Comparison of ENCODE assay signal across 34 cellular contexts in the genomic region with DNA sequence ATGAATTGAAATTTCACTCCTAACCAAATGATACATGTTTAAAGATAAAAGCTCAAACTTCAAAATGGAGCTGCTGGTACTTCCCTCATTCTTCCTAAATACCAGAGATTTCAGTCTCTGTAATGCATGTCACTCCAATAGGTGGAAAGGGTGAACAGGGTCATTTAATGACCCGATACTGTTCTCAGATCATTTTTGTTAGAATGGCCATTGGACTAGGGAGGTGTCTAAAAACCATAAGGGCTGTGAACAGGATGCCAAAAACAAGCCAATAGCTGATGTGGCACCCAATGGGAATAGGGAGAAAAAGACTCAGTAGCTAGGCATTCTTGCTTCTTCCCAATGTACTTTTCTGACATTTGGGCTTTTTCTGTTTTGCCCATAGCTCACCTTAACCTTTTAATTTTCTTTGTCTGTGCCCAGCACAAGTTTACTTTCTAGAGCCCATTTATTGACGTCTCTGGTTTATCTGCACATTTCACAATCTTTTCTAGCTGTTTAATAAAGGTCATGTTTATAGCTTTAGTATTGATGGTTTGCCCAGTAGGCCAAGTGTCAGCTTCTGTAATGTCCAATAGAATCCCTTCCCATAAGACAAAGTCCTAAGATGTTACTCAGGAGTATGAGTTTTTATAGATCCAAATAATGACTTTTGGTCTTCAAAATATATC. TPM values are rescaled to one million over a fixed set of nuclear protein-coding genes. Genes with fewer than 3 reads are reported as not detected.
"Had no signal": no experiment of that assay in that cellular context is flagged by ENCODE, and none has a peak within 500 bp of the region (broad histone marks: within the 10 kb centered on the region; RNA-seq: fewer than 3 reads in every experiment).

No MANE protein-coding gene starts in this region.

- H3K9me3 ChIP-seq: adrenal gland had no signal

- H3K36me3 ChIP-seq: adrenal gland, ascending aorta, cardiac muscle cell had no signal

- H3K4me1 ChIP-seq: adrenal gland, ascending aorta had no signal

- H3K27ac ChIP-seq: adrenal gland, ascending aorta, cardiac muscle cell, VCaP had no signal

- ATAC-seq: activated CD8-positive, alpha-beta T cell treated with anti-CD3 and anti-CD28 coated beads for 36 hours; activated naive CD4-positive, alpha-beta T cell treated with anti-CD3 and anti-CD28 coated beads, Interleukin-2, amount 50 U/mL, for 72 hours; activated T-cell treated with anti-CD3 and anti-CD28 coated beads, Interleukin-2, amount 50 U/mL, for 4 hours; activated T-cell treated with anti-CD3 and anti-CD28 coated beads, Interleukin-2, amount 50 U/mL, for 72 hours; activated T-helper 17 cell treated with anti-CD3 and anti-CD28 coated beads, Interleukin-2, amount 50 U/mL, for 72 hours had no signal

- DNase-seq: activated B cell treated with CpG ODN at 0.5 μM for 24 hours; activated CD4-positive, alpha-beta memory T cell treated with anti-CD3 and anti-CD28 coated beads for 36 hours; activated CD4-positive, alpha-beta T cell treated with anti-CD3 and anti-CD28 coated beads for 4 hours; activated CD4-positive, alpha-beta T cell treated with anti-CD3 and anti-CD28 coated beads, Interleukin-2, amount 10 ng/mL, durations not matched to agents 24 days and 14 days; activated CD4-positive, alpha-beta T cell treated with anti-CD3 and anti-CD28 coated beads, Interleukin-2, amount 50 U/mL, for 1 hour; activated CD4-positive, alpha-beta T cell treated with anti-CD3 and anti-CD28 coated beads, Interleukin-2, amount 50 U/mL, for 4 hours; activated CD4-positive, CD25-positive, alpha-beta regulatory T cell treated with anti-CD3 and anti-CD28 coated beads, Interleukin-2, amount 50 U/mL, for 72 hours; activated CD8-positive, alpha-beta memory T cell treated with anti-CD3 and anti-CD28 coated beads, Interleukin-2, amount 50 U/mL, for 4 hours; activated CD8-positive, alpha-beta T cell treated with anti-CD3 and anti-CD28 coated beads for 36 hours; activated effector memory CD4-positive, alpha-beta T cell treated with anti-CD3 and anti-CD28 coated beads, Interleukin-2, amount 50 U/mL, for 16 hours; activated gamma-delta T cell treated with Interleukin-2 at 50 U/mL for 16 hours; activated naive CD4-positive, alpha-beta T cell; activated naive CD4-positive, alpha-beta T cell treated with anti-CD3 and anti-CD28 coated beads for 36 hours; activated naive CD4-positive, alpha-beta T cell treated with anti-CD3 and anti-CD28 coated beads, Interleukin-2, amount 50 U/mL, for 16 hours; activated naive CD8-positive, alpha-beta T cell treated with anti-CD3 and anti-CD28 coated beads for 36 hours; activated T-cell treated with anti-CD3 and anti-CD28 coated beads for 4 hours; activated T-cell treated with anti-CD3 and anti-CD28 coated beads, Interleukin-2, amount 50 U/mL, for 1 hour; activated T-cell treated with anti-CD3 and anti-CD28 coated beads, Interleukin-2, amount 50 U/mL, for 4 hours; activated T-cell treated with anti-CD3 and anti-CD28 coated beads, Interleukin-2, amount 50 U/mL, for 72 hours; adrenal gland; amygdala; anterior cingulate cortex; caudate nucleus; cerebellar nuclear complex; T-helper 1 cell; T-helper 2 cell; T-helper 9 cell had no signal

- H3K4me3 ChIP-seq: adrenal gland, ascending aorta, cardiac muscle cell had no signal

- H3K27me3 ChIP-seq: adrenal gland, ascending aorta, cardiac muscle cell had no signal

RNA-seq across cellular contexts. Expression of a gene that starts 24.2 kb away (rescaled TPM):
- total RNA-seq: activated B cell treated with CpG ODN at 0.5 μM for 24 hours; activated CD4-positive, alpha-beta memory T cell treated with anti-CD3 and anti-CD28 coated beads for 36 hours; activated CD4-positive, alpha-beta T cell treated with anti-CD3 and anti-CD28 coated beads, Interleukin-2, amount 10 ng/mL, durations not matched to agents 24 days and 14 days; activated CD8-positive, alpha-beta memory T cell treated with anti-CD3 and anti-CD28 coated beads for 36 hours; activated CD8-positive, alpha-beta T cell treated with anti-CD3 and anti-CD28 coated beads for 36 hours; activated naive CD4-positive, alpha-beta T cell treated with anti-CD3 and anti-CD28 coated beads for 36 hours; activated naive CD4-positive, alpha-beta T cell treated with anti-CD3 and anti-CD28 coated beads, Interleukin-2, amount 50 U/mL, for 72 hours; activated naive CD8-positive, alpha-beta T cell treated with anti-CD3 and anti-CD28 coated beads for 36 hours; activated T-cell treated with anti-CD3 and anti-CD28 coated beads, Interleukin-2, amount 50 U/mL, for 4 hours; activated T-cell treated with anti-CD3 and anti-CD28 coated beads, Interleukin-2, amount 50 U/mL, for 72 hours; activated T-helper 1 cell treated with anti-CD3 and anti-CD28 coated beads, Interleukin-12 subunit alpha, Interleukin-12 subunit beta, Interleukin-2, Interleukin-4 antibody, amounts not matched to agents 30 ng/mL and 10 ng/mL and 1 ng/mL, durations not matched to agents 14 hours and 24 hours and 36 hours; activated T-helper 17 cell treated with anti-CD3 and anti-CD28 coated beads, Interleukin-2, amount 50 U/mL, for 72 hours; ascending aorta had no signal
